ENCODE assay signal across 13 cellular contexts in genomic region chr4:19694829-19695228, GRCh38.
"Had no signal": no experiment of that assay in that cellular context is flagged by ENCODE, and none has a peak within 500 bp of the region (broad histone marks: within the 10 kb centered on the region; RNA-seq: fewer than 3 reads in every experiment).

No MANE protein-coding gene starts in this region.

- H3K36me3 Mint-ChIP-seq: activated naive CD8-positive, alpha-beta T cell treated with anti-CD3 and anti-CD28 coated beads for 36 hours; naive B cell had no signal

- DNase-seq: activated gamma-delta T cell; activated naive CD8-positive, alpha-beta T cell treated with anti-CD3 and anti-CD28 coated beads for 36 hours; activated T-cell treated with anti-CD3 and anti-CD28 coated beads, Interleukin-2, amount 50 U/mL, for 1 hour; endodermal cell; esophagus squamous epithelium; foreskin keratinocyte; left lung; naive B cell; psoas muscle; stimulated activated CD4-positive, alpha-beta T cell treated with anti-CD3 and anti-CD28 coated beads, Interleukin-12 subunit alpha, Interleukin-12 subunit beta, amount 100 ng/mL, for 4 hours; stimulated activated naive CD4-positive, alpha-beta T cell treated with Interleukin-2 at 50 U/mL for 16 hours had no signal

- H3K27me3 Mint-ChIP-seq: activated naive CD8-positive, alpha-beta T cell treated with anti-CD3 and anti-CD28 coated beads for 36 hours; naive B cell; type B pancreatic cell had no signal

- H3K4me3 Mint-ChIP-seq: activated naive CD8-positive, alpha-beta T cell treated with anti-CD3 and anti-CD28 coated beads for 36 hours; endodermal cell; T-helper 1 cell treated with Interleukin-12 subunit alpha and Interleukin-12 subunit beta and Interleukin-4 antibody, amounts not matched to agents 30 μg/mL and 1 μg/mL, for 36 hours had no signal

- ATAC-seq: foreskin keratinocyte, left lung, psoas muscle had no signal

- H3K27ac Mint-ChIP-seq: activated naive CD8-positive, alpha-beta T cell treated with anti-CD3 and anti-CD28 coated beads for 36 hours; endodermal cell; naive B cell; T-helper 1 cell treated with Interleukin-12 subunit alpha and Interleukin-12 subunit beta and Interleukin-4 antibody, amounts not matched to agents 30 μg/mL and 1 μg/mL, for 36 hours; type B pancreatic cell had no signal

- H3K4me1 Mint-ChIP-seq: activated naive CD8-positive, alpha-beta T cell treated with anti-CD3 and anti-CD28 coated beads for 36 hours; endodermal cell; naive B cell had no signal
